Comparison of ENCODE assay signal across 8 cellular contexts in genomic region chr5:52800394-52801213, GRCh38.
DNase-seq lines count a peak whose midpoint lies in the region; ATAC-seq and TF ChIP-seq lines count a peak whose summit lies in the region.

No MANE protein-coding gene starts in this region.

- H3K27ac Mint-ChIP-seq in stimulated activated effector memory CD8-positive, alpha-beta T cell treated with anti-CD3 and anti-CD28 coated beads, Interleukin-12 subunit alpha, Interleukin-12 subunit beta, amount 100 ng/mL, for 72 hours, result peak overlapping the region; percentile 96

- peaks cover 75% of the 10 kb centered on the region for H3K79me2 ChIP-seq in ACC112 (ENCODE audit: control insufficient read depth, insufficient read depth, low read length, unreplicated experiment)

- no peaks in the 10 kb centered on the region for H3K27me3 ChIP-seq in ACC112 (ENCODE audit: insufficient read depth, low read length)

- peak; percentile 47 for TF ChIP-seq CTCF in epithelial cell of esophagus (IDR thresholded peaks at IDR 0.05; ENCODE audit: insufficient read depth, low read depth, low read length, missing control alignments)

- H3K9me3 Mint-ChIP-seq in stimulated activated effector memory CD8-positive, alpha-beta T cell treated with anti-CD3 and anti-CD28 coated beads, Interleukin-12 subunit alpha, Interleukin-12 subunit beta, amount 100 ng/mL, for 72 hours, result no peaks in the 10 kb centered on the region

- peak overlapping the region; percentile 5 for H2AFZ ChIP-seq in ACC112 (ENCODE audit: low read length, unreplicated experiment)

- DNase-seq in NCI-H69 (lab: John Stamatoyannopoulos, UW) (peak; percentile 80), activated T-cell treated with anti-CD3 and anti-CD28 coated beads for 48 hours (ENCODE audit: low read depth) (peak; percentile 54), epithelial cell of esophagus (ENCODE audit: low read depth) (peak; percentile 79), midbrain (lab: John Stamatoyannopoulos, UW) (peak; percentile 19)
- peak in 1 of 2 donors; percentile 45 for DNase-seq in stimulated activated effector memory CD8-positive, alpha-beta T cell treated with anti-CD3 and anti-CD28 coated beads, Interleukin-12 subunit alpha, Interleukin-12 subunit beta, amount 100 ng/mL, for 72 hours (ENCODE audit: low spot score in 2 of 2)

- peak; percentile 46 for ATAC-seq in GM18511 (IDR thresholded peaks at IDR 0.05; ENCODE audit: unreplicated experiment)
- ATAC-seq in HG02973 (IDR thresholded peaks at IDR 0.05; ENCODE audit: unreplicated experiment), result peak; percentile 40
- ATAC-seq in stimulated activated effector memory CD8-positive, alpha-beta T cell treated with anti-CD3 and anti-CD28 coated beads, Interleukin-12 subunit alpha, Interleukin-12 subunit beta, amount 100 ng/mL, for 72 hours, result peak; percentile 87

- H3K4me1 Mint-ChIP-seq in stimulated activated effector memory CD8-positive, alpha-beta T cell treated with anti-CD3 and anti-CD28 coated beads, Interleukin-12 subunit alpha, Interleukin-12 subunit beta, amount 100 ng/mL, for 72 hours, result peaks cover 52% of the 10 kb centered on the region

- peaks cover 46% of the 10 kb centered on the region for H3K4me1 ChIP-seq in ACC112 (ENCODE audit: control insufficient read depth, insufficient read depth, low read length, unreplicated experiment)

- H3K27ac ChIP-seq in ACC112 (ENCODE audit: low read depth, low read length), result peak overlapping the region; percentile 94

- H3K36me3 ChIP-seq in ACC112 (ENCODE audit: insufficient read depth, low read length), result peaks cover 34% of the 10 kb centered on the region

- peak overlapping the region; percentile 94 for H3K4me3 Mint-ChIP-seq in stimulated activated effector memory CD8-positive, alpha-beta T cell treated with anti-CD3 and anti-CD28 coated beads, Interleukin-12 subunit alpha, Interleukin-12 subunit beta, amount 100 ng/mL, for 72 hours

- peaks cover 70% of the 10 kb centered on the region for H3K36me3 Mint-ChIP-seq in stimulated activated effector memory CD8-positive, alpha-beta T cell treated with anti-CD3 and anti-CD28 coated beads, Interleukin-12 subunit alpha, Interleukin-12 subunit beta, amount 100 ng/mL, for 72 hours

- H3K4me3 ChIP-seq in ACC112 (ENCODE audit: low read depth, low read length) (peak overlapping the region; percentile 96), epithelial cell of esophagus (ENCODE audit: low read length) (peak overlapping the region; percentile 99)
